ENCODE assay signal across 11 cellular contexts in genomic region chr15:33915571-33916407, GRCh38. TPM values are rescaled to one million over a fixed set of nuclear protein-coding genes. Genes with fewer than 3 reads are reported as not detected.
DNase-seq lines count a peak whose midpoint lies in the region; ATAC-seq and TF ChIP-seq lines count a peak whose summit lies in the region.
"Had no signal": no experiment of that assay in that cellular context is flagged by ENCODE, and none has a peak within 500 bp of the region (broad histone marks: within the 10 kb centered on the region; RNA-seq: fewer than 3 reads in every experiment).

No MANE protein-coding gene starts in this region.

- H3K36me3 ChIP-seq in mucosa of descending colon (ENCODE audit: low read depth), result no peaks in the 10 kb centered on the region
- H3K36me3 ChIP-seq in CD4-positive, alpha-beta memory T cell (ENCODE audit: insufficient read depth, low read length), result no peaks in the 10 kb centered on the region

- H3K4me3 ChIP-seq in mucosa of descending colon, result no peak overlapping the region
- no peak overlapping the region for H3K4me3 ChIP-seq in CD4-positive, alpha-beta memory T cell (ENCODE audit: low read length in 2 of 2)

- no peaks in the 10 kb centered on the region for H3K9me3 ChIP-seq in mucosa of descending colon
- H3K9me3 ChIP-seq in CD4-positive, alpha-beta memory T cell (ENCODE audit: control insufficient read depth in 1 of 2, low read length in 2 of 2), result no peaks in the 10 kb centered on the region

- peak overlapping the region in 1 of 7 donors; percentile 10 for H3K27ac Mint-ChIP-seq in CD4-positive, alpha-beta memory T cell

- no peaks in the 10 kb centered on the region for H3K9me3 Mint-ChIP-seq in CD4-positive, alpha-beta memory T cell

- H3K4me1 Mint-ChIP-seq in CD4-positive, alpha-beta memory T cell, result peaks cover 0 to 5% (median under 1%) of the 10 kb centered on the region in 4 donors

- H3K4me1 ChIP-seq in mucosa of descending colon (ENCODE audit: low read depth), result no peaks in the 10 kb centered on the region
- H3K4me1 ChIP-seq in CD4-positive, alpha-beta memory T cell (ENCODE audit: insufficient read depth, low read length), result no peaks in the 10 kb centered on the region

- ATAC-seq in mucosa of descending colon (peak; percentile 99), HG02981 (IDR thresholded peaks at IDR 0.05; ENCODE audit: unreplicated experiment) (no peak)

- no peaks in the 10 kb centered on the region for H3K27me3 Mint-ChIP-seq in CD4-positive, alpha-beta memory T cell

- no peak overlapping the region for H3K4me3 Mint-ChIP-seq in CD4-positive, alpha-beta memory T cell

- intact Hi-C loops in mucosa of descending colon (cut with DNase I, micrococcal nuclease), result no loop called here
- intact Hi-C loops in CD4-positive, alpha-beta memory T cell (cut with micrococcal nuclease), result no loop called here

- no peaks in the 10 kb centered on the region for H3K36me3 Mint-ChIP-seq in CD4-positive, alpha-beta memory T cell

- H3K27me3 ChIP-seq in CD4-positive, alpha-beta memory T cell (ENCODE audit: insufficient read depth, low read length), result no peaks in the 10 kb centered on the region

- no peak overlapping the region for H3K27ac ChIP-seq in CD4-positive, alpha-beta memory T cell (ENCODE audit: low read depth, low read length)
- H3K27ac ChIP-seq: C4-2B had no signal

- POLR2A ChIA-PET in CD4-positive, alpha-beta memory T cell (lab: Charles Lee; ENCODE audit: partially characterized antibody), result no interaction called here

- CTCF ChIA-PET in CD4-positive, alpha-beta memory T cell (lab: Charles Lee; ENCODE audit: partially characterized antibody), result no interaction called here

- TF ChIP-seq CTCF in mucosa of descending colon (IDR thresholded peaks at IDR 0.05), result no peak

- DNase-seq in Daoy (ENCODE audit: low read depth), result peak; percentile 51
- DNase-seq in HT-29 (ENCODE audit: low spot score), result peak; percentile 15
- peak; percentile 78 for DNase-seq in SW480 (ENCODE audit: low spot score)
- peak; percentile 67 to 76 (median 73) for DNase-seq in mucosa of descending colon
- DNase-seq in SIG-M5 (lab: John Stamatoyannopoulos, UW), result no peak
- DNase-seq in D341Med (ENCODE audit: low spot score), result no peak
- no peak for DNase-seq in CD4-positive, alpha-beta memory T cell
- DNase-seq: activated naive CD4-positive, alpha-beta T cell treated with Interleukin-2 at 50 U/mL for 16 hours had no signal

RNA-seq across cellular contexts. Expression of gene CHRM5, which starts 52.5 kb away (rescaled TPM):
- total RNA-seq in Daoy (2014; rRNA removed; shearing (Covaris generic)), result 0.36 TPM in 1 of 2 replicates, not detected in the other
- total RNA-seq in HT-29 (2014; rRNA removed; shearing (Covaris generic)), result not detected in 2 replicates
- not detected for total RNA-seq in mucosa of descending colon
- total RNA-seq in CD4-positive, alpha-beta memory T cell, result not detected
- polyA plus RNA-seq in CD4-positive, alpha-beta memory T cell, result under 1 TPM in 1 of 2 donors, not detected in 1; 0.06 TPM
- total RNA-seq: RPMI7951 had no signal

Comparison
In these comparisons a context has a peak if more than half of its experiments do, and no peak if none do; other contexts are left out.
1. DNase-seq: peak in Daoy (single experiment), HT-29 (single experiment), SW480 (single experiment) and mucosa of descending colon (3 of 3); none in SIG-M5 (single experiment), D341Med (single experiment) and CD4-positive, alpha-beta memory T cell (0 of 5).